In genomic region chr15:82650046-82650670, GRCh38 we compare ENCODE assay signal across 14 cellular contexts. TPM values are rescaled to one million over a fixed set of nuclear protein-coding genes. Genes with fewer than 3 reads are reported as not detected.
"Had no signal": no experiment of that assay in that cellular context is flagged by ENCODE, and none has a peak within 500 bp of the region (broad histone marks: within the 10 kb centered on the region; RNA-seq: fewer than 3 reads in every experiment).

No MANE protein-coding gene starts in this region.

- H3K36me3 ChIP-seq: adrenal gland, left lung, prostate gland, sigmoid colon, upper lobe of left lung had no signal

- H3K27ac ChIP-seq: adrenal gland, left lung, prostate gland, sigmoid colon, upper lobe of left lung had no signal

- H3K9me3 ChIP-seq: adrenal gland, left lung, prostate gland, sigmoid colon had no signal

- DNase-seq: activated naive CD4-positive, alpha-beta T cell treated with anti-CD3 and anti-CD28 coated beads, Interleukin-2, amount 50 U/mL, for 16 hours; adrenal gland; central memory CD4-positive, alpha-beta T cell; glutamatergic neuron; islet precursor cell; left lung; sigmoid colon; stimulated activated CD4-positive, alpha-beta T cell treated with anti-CD3 and anti-CD28 coated beads, Interleukin-2, amount 100 ng/mL, for 24 hours; stimulated activated naive B cell treated with anti-CD40 and anti-IgM and Interleukin-4, amounts not matched to agents 10 μg/mL and 1 μg/mL and 100 μg/mL, for 72 hours; T-helper 2 cell; upper lobe of left lung had no signal

- H3K4me3 ChIP-seq: adrenal gland, left lung, prostate gland, sigmoid colon, upper lobe of left lung had no signal

- H3K27me3 ChIP-seq: adrenal gland had no signal

- FAIRE-seq: TTC549 had no signal

RNA-seq across cellular contexts. Expression of gene CPEB1, which starts 3.0 kb away (rescaled TPM):
- total RNA-seq: activated T-helper 2 cell treated with anti-CD3 and anti-CD28 coated beads, Interferon-gamma antibody, Interleukin-2, Interleukin-4, amounts not matched to agents 10 μg/mL and 5 μg/mL and 100 μg/mL, durations not matched to agents 14 hours and 24 hours and 36 hours had no signal

RNA-seq across cellular contexts. Expression of gene AP3B2, which starts 59.5 kb away (rescaled TPM):
- total RNA-seq: activated T-helper 2 cell treated with anti-CD3 and anti-CD28 coated beads, Interferon-gamma antibody, Interleukin-2, Interleukin-4, amounts not matched to agents 10 μg/mL and 5 μg/mL and 100 μg/mL, durations not matched to agents 14 hours and 24 hours and 36 hours had no signal
